1 cellular context compared by ENCODE assay signal in genomic region chr20:7137395-7138151, GRCh38.
TF ChIP-seq lines count a peak whose summit lies in the region.

No MANE protein-coding gene starts in this region.

TF ChIP-seq in HepG2, 621 proteins besides CTCF, POLR2A, EP300 and RAD21:
- TF ChIP-seq, protein P1, sequence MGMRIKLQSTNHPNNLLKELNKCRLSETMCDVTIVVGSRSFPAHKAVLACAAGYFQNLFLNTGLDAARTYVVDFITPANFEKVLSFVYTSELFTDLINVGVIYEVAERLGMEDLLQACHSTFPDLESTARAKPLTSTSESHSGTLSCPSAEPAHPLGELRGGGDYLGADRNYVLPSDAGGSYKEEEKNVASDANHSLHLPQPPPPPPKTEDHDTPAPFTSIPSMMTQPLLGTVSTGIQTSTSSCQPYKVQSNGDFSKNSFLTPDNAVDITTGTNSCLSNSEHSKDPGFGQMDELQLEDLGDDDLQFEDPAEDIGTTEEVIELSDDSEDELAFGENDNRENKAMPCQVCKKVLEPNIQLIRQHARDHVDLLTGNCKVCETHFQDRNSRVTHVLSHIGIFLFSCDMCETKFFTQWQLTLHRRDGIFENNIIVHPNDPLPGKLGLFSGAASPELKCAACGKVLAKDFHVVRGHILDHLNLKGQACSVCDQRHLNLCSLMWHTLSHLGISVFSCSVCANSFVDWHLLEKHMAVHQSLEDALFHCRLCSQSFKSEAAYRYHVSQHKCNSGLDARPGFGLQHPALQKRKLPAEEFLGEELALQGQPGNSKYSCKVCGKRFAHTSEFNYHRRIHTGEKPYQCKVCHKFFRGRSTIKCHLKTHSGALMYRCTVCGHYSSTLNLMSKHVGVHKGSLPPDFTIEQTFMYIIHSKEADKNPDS (CRISPR knock-in tag; IDR thresholded peaks at IDR 0.05): no peak
- TF ChIP-seq HIC2 (CRISPR knock-in tag; IDR thresholded peaks at IDR 0.05; ENCODE audit: low read depth) (no peak), KDM4B (CRISPR knock-in tag; IDR thresholded peaks at IDR 0.05) (no peak), IKZF1 (IDR thresholded peaks at IDR 0.05) (no peak), SIN3B (IDR thresholded peaks at IDR 0.05; ENCODE audit: low read length) (no peak), ZNF30 (CRISPR knock-in tag; IDR thresholded peaks at IDR 0.05) (no peak)
- TF ChIP-seq, protein P2, sequence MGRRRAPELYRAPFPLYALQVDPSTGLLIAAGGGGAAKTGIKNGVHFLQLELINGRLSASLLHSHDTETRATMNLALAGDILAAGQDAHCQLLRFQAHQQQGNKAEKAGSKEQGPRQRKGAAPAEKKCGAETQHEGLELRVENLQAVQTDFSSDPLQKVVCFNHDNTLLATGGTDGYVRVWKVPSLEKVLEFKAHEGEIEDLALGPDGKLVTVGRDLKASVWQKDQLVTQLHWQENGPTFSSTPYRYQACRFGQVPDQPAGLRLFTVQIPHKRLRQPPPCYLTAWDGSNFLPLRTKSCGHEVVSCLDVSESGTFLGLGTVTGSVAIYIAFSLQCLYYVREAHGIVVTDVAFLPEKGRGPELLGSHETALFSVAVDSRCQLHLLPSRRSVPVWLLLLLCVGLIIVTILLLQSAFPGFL (CRISPR knock-in tag; IDR thresholded peaks at IDR 0.05): no peak
